In genomic region chr5:106940301-106940846, GRCh38 we compare ENCODE assay signal across 18 cellular contexts.
"Had no signal": no experiment of that assay in that cellular context is flagged by ENCODE, and none has a peak within 500 bp of the region (broad histone marks: within the 10 kb centered on the region; RNA-seq: fewer than 3 reads in every experiment).

No MANE protein-coding gene starts in this region.

- H3K27ac ChIP-seq: body of pancreas, colonic mucosa, WERI-Rb-1 had no signal

- H3K36me3 ChIP-seq: colonic mucosa, WERI-Rb-1 had no signal

- ATAC-seq: activated naive CD4-positive, alpha-beta T cell treated with anti-CD3 and anti-CD28 coated beads, Interleukin-2, amount 50 U/mL, for 72 hours; body of pancreas; left lobe of liver; stimulated activated naive B cell treated with anti-CD40 and anti-IgM and Interleukin-4, amounts not matched to agents 10 μg/mL and 1 μg/mL and 100 μg/mL, for 72 hours had no signal

- FAIRE-seq: frontal cortex, kidney, urothelium cell line had no signal

- H3K27me3 Mint-ChIP-seq: stimulated activated naive B cell treated with anti-CD40 and anti-IgM and Interleukin-4, amounts not matched to agents 10 μg/mL and 1 μg/mL and 100 μg/mL, for 72 hours had no signal

- DNase-seq: activated CD4-positive, alpha-beta T cell treated with anti-CD3 and anti-CD28 coated beads, Interleukin-2, amount 50 U/mL, for 4 hours; activated gamma-delta T cell; amniotic stem cell; caudate nucleus; colonic mucosa; erythroblast; kidney; stimulated activated naive B cell treated with anti-CD40 and anti-IgM and Interleukin-4, amounts not matched to agents 10 μg/mL and 1 μg/mL and 100 μg/mL, for 72 hours; WERI-Rb-1 had no signal

- H3K4me3 ChIP-seq: body of pancreas, colonic mucosa, lung had no signal

- H3K4me3 Mint-ChIP-seq: mesothelial cell of epicardium; nephron; stimulated activated naive B cell treated with anti-CD40 and anti-IgM and Interleukin-4, amounts not matched to agents 10 μg/mL and 1 μg/mL and 100 μg/mL, for 72 hours; T-helper 1 cell treated with Interleukin-12 subunit alpha and Interleukin-12 subunit beta and Interleukin-4 antibody, amounts not matched to agents 30 μg/mL and 1 μg/mL, for 36 hours had no signal

- H3K4me1 ChIP-seq: body of pancreas, colonic mucosa had no signal

- H3K4me1 Mint-ChIP-seq: nephron; stimulated activated naive B cell treated with anti-CD40 and anti-IgM and Interleukin-4, amounts not matched to agents 10 μg/mL and 1 μg/mL and 100 μg/mL, for 72 hours had no signal

- H3K27ac Mint-ChIP-seq: activated naive CD4-positive, alpha-beta T cell treated with anti-CD3 and anti-CD28 coated beads, Interleukin-2, amount 50 U/mL, for 72 hours; mesothelial cell of epicardium; nephron; stimulated activated naive B cell treated with anti-CD40 and anti-IgM and Interleukin-4, amounts not matched to agents 10 μg/mL and 1 μg/mL and 100 μg/mL, for 72 hours; T-helper 1 cell treated with Interleukin-12 subunit alpha and Interleukin-12 subunit beta and Interleukin-4 antibody, amounts not matched to agents 30 μg/mL and 1 μg/mL, for 36 hours had no signal

- H3K9me3 ChIP-seq: body of pancreas, colonic mucosa had no signal

- H3K9me3 Mint-ChIP-seq: T-helper 1 cell treated with Interleukin-12 subunit alpha and Interleukin-12 subunit beta and Interleukin-4 antibody, amounts not matched to agents 30 μg/mL and 1 μg/mL, for 36 hours had no signal

- H3K27me3 ChIP-seq: body of pancreas, colonic mucosa had no signal

- H3K36me3 Mint-ChIP-seq: activated naive CD4-positive, alpha-beta T cell treated with anti-CD3 and anti-CD28 coated beads, Interleukin-2, amount 50 U/mL, for 72 hours; mesothelial cell of epicardium; stimulated activated naive B cell treated with anti-CD40 and anti-IgM and Interleukin-4, amounts not matched to agents 10 μg/mL and 1 μg/mL and 100 μg/mL, for 72 hours had no signal
